9 cellular contexts compared by ENCODE assay signal in genomic region chr2:44244135-44244871, GRCh38. TPM values are rescaled to one million over a fixed set of nuclear protein-coding genes. Genes with fewer than 3 reads are reported as not detected.
DNase-seq lines count a peak whose midpoint lies in the region; ATAC-seq and TF ChIP-seq lines count a peak whose summit lies in the region.
"Had no signal": no experiment of that assay in that cellular context is flagged by ENCODE, and none has a peak within 500 bp of the region (broad histone marks: within the 10 kb centered on the region; RNA-seq: fewer than 3 reads in every experiment).

No MANE protein-coding gene starts in this region.

- no TSS peak for BruUV-seq in OCI-LY7 (replicated peaks; lab: Mats Ljungman, UMichigan)

- peak overlapping the region; percentile 80 to 96 (median 90) for H3K4me3 Mint-ChIP-seq in naive thymus-derived CD8-positive, alpha-beta T cell
- H3K4me3 Mint-ChIP-seq: dendritic cell treated with granulocyte-macrophage colony-stimulating factor and Interleukin-4, amounts not matched to agents 40 ng/mL and 50 ng/mL, for 4 days had no signal

- H3K9me3 Mint-ChIP-seq in naive thymus-derived CD8-positive, alpha-beta T cell, result no peaks in the 10 kb centered on the region
- H3K9me3 Mint-ChIP-seq: dendritic cell treated with granulocyte-macrophage colony-stimulating factor and Interleukin-4, amounts not matched to agents 40 ng/mL and 50 ng/mL, for 4 days had no signal

- H3K27me3 ChIP-seq in esophagus muscularis mucosa (no peaks in the 10 kb centered on the region), stomach (no peaks in the 10 kb centered on the region)

- H3K36me3 ChIP-seq in OCI-LY7 (ENCODE audit: insufficient read depth, low read length) (no peaks in the 10 kb centered on the region), esophagus muscularis mucosa (no peaks in the 10 kb centered on the region), stomach (no peaks in the 10 kb centered on the region)

- H4K20me1 ChIP-seq in OCI-LY7 (ENCODE audit: insufficient read depth, low read length), result no peaks in the 10 kb centered on the region

- 7% methylated on average over 12 of the region's 12 CpGs for WGBS in esophagus muscularis mucosa
- WGBS in stomach, 5 donors, result 2 to 6% (median 4%) methylated on average over 12 of the region's 12 CpGs

- H3K4me2 ChIP-seq in OCI-LY7 (ENCODE audit: low read length), result peak overlapping the region; percentile 47

- no peaks in the 10 kb centered on the region for H3K9me2 ChIP-seq in OCI-LY7 (ENCODE audit: insufficient read depth, low read length)

- TF ChIP-seq CTCF in OCI-LY7 (conservative IDR thresholded peaks at IDR 0.05; ENCODE audit: low read length) (peak; percentile 83), esophagus muscularis mucosa (IDR thresholded peaks at IDR 0.05) (peak; percentile 61 to 62 (median 61)), stomach (IDR thresholded peaks at IDR 0.05) (peak in 4 of 7 experiments; percentile 20 to 66 (median 52))

- H3K9me3 ChIP-seq in OCI-LY7 (ENCODE audit: low read length), result no peaks in the 10 kb centered on the region
- no peaks in the 10 kb centered on the region for H3K9me3 ChIP-seq in esophagus muscularis mucosa
- H3K9me3 ChIP-seq in stomach, result no peaks in the 10 kb centered on the region

- no peak overlapping the region for H3K27ac ChIP-seq in OCI-LY7 (ENCODE audit: low read depth, low read length, poor library complexity, severe bottlenecking)
- no peak overlapping the region for H3K27ac ChIP-seq in esophagus muscularis mucosa (replicated peaks in 1 of 4)
- H3K27ac ChIP-seq in stomach, result peak overlapping the region; percentile 45 to 79 (median 72)

- peaks cover 4% of the 10 kb centered on the region for H3K4me1 ChIP-seq in OCI-LY7 (ENCODE audit: insufficient read depth, low read length, poor library complexity, severe bottlenecking)
- H3K4me1 ChIP-seq in esophagus muscularis mucosa, result peaks cover 0 to 17% (median 10%) of the 10 kb centered on the region in 4 donors
- peaks cover 4 to 30% (median 17%) of the 10 kb centered on the region in 4 donors for H3K4me1 ChIP-seq in stomach

- H2AFZ ChIP-seq in OCI-LY7 (ENCODE audit: low read length), result peak overlapping the region; percentile 8; the same call in 1 of the 2 replicates

- intact Hi-C loops in OCI-LY7 (cut with micrococcal nuclease; ENCODE audit: unreplicated experiment), result loop anchor here (2.0 to 5.0 kb wide), 3 partner anchors 158 to 713 kb away; no protein-coding TSS in a partner anchor
- intact Hi-C loops in esophagus muscularis mucosa (cut with DNase I), result no loop called here
- intact Hi-C loops in stomach (cut with DNase I; ENCODE audit: low total_unique reads), result loop anchor here (5.0 kb wide), 1 partner anchor 48 kb away; no protein-coding TSS in a partner anchor

- CTCF ChIA-PET in OCI-LY7 (lab: Charles Lee; ENCODE audit: unreplicated experiment), result no interaction called here

- peak; percentile 90 to 95 for ATAC-seq in naive thymus-derived CD8-positive, alpha-beta T cell

- POLR2A ChIA-PET in OCI-LY7 (lab: Charles Lee), result no interaction called here
- POLR2A ChIA-PET in naive thymus-derived CD8-positive, alpha-beta T cell (lab: Charles Lee), result interaction anchor here (0.5 to 0.7 kb wide), 3 partner anchors 31 to 185 kb away, joined by 3 to 5 read pairs (median 4); no protein-coding TSS in a partner anchor

- H3K27me3 Mint-ChIP-seq in naive thymus-derived CD8-positive, alpha-beta T cell, result no peaks in the 10 kb centered on the region
- H3K27me3 Mint-ChIP-seq: dendritic cell treated with granulocyte-macrophage colony-stimulating factor and Interleukin-4, amounts not matched to agents 40 ng/mL and 50 ng/mL, for 4 days had no signal

- H3K36me3 Mint-ChIP-seq in naive thymus-derived CD8-positive, alpha-beta T cell, result no peaks in the 10 kb centered on the region

- peak; percentile 70 for DNase-seq in DMS 273 treated with DMSO at 0.1 percent for 48 hours (lab: John Stamatoyannopoulos, UW)
- peak; percentile 64 for DNase-seq in Jurkat, Clone E6-1 (ENCODE audit: low read depth, low spot score)
- DNase-seq in OCI-LY7 (ENCODE audit: low spot score), result peak; percentile 79
- DNase-seq in activated T-cell treated with anti-CD3 and anti-CD28 coated beads for 48 hours (ENCODE audit: low read depth), result peak; percentile 23
- no peak for DNase-seq in esophagus muscularis mucosa (ENCODE audit: extremely low spot score)
- peak; percentile 28 to 79 (median 55) for DNase-seq in naive thymus-derived CD8-positive, alpha-beta T cell
- peak; percentile 76 for DNase-seq in stomach
- DNase-seq in 8988T, result no peak

- peaks cover 15 to 37% (median 27%) of the 10 kb centered on the region in 4 donors for H3K4me1 Mint-ChIP-seq in naive thymus-derived CD8-positive, alpha-beta T cell

- H3K27ac Mint-ChIP-seq in naive thymus-derived CD8-positive, alpha-beta T cell, result peak overlapping the region in 9 of 10 donors; percentile 29 to 95 (median 81)
- H3K27ac Mint-ChIP-seq: dendritic cell treated with granulocyte-macrophage colony-stimulating factor and Interleukin-4, amounts not matched to agents 40 ng/mL and 50 ng/mL, for 4 days had no signal

- peak overlapping the region; percentile 40 for H3K4me3 ChIP-seq in Jurkat, Clone E6-1 (ENCODE audit: low read length)
- H3K4me3 ChIP-seq in OCI-LY7 (ENCODE audit: low read depth, low read length, poor library complexity, severe bottlenecking), result peak overlapping the region; percentile 23
- peak overlapping the region; percentile 32 to 47 (median 38) for H3K4me3 ChIP-seq in esophagus muscularis mucosa
- H3K4me3 ChIP-seq in stomach, result peak overlapping the region; percentile 26 to 41 (median 30)

- TF ChIP-seq EP300 in esophagus muscularis mucosa (IDR thresholded peaks at IDR 0.05), result no peak
- no peak for TF ChIP-seq EP300 in stomach (IDR thresholded peaks at IDR 0.05)

- TF ChIP-seq POLR2A in esophagus muscularis mucosa (IDR thresholded peaks at IDR 0.05; ENCODE audit: low read depth) (no peak), stomach (IDR thresholded peaks at IDR 0.05) (no peak)

- no peaks in the 10 kb centered on the region for H3K79me2 ChIP-seq in OCI-LY7 (ENCODE audit: insufficient read depth, low read depth, low read length)

RNA-seq across cellular contexts. Expression of gene SLC3A1, which starts 31.0 kb away (rescaled TPM):
- polyA plus RNA-seq in Jurkat, Clone E6-1 (2012; ENCODE audit: insufficient read depth, insufficient read length), result not detected
- total RNA-seq in OCI-LY7 (2014; rRNA removed; shearing (Covaris generic)), result not detected in 2 replicates
- total RNA-seq in OCI-LY7 (2022), result 0.15 TPM in 1 of 2 replicates, not detected in the other
- under 1 TPM in 1 of 4 donors, not detected in 3; 0.17 TPM for total RNA-seq in esophagus muscularis mucosa
- total RNA-seq in naive thymus-derived CD8-positive, alpha-beta T cell, result 1 to 10 TPM in 1 of 2 experiments, under 1 TPM in 1; 0.49 to 1.2 TPM
- polyA plus RNA-seq in naive thymus-derived CD8-positive, alpha-beta T cell, result under 1 TPM; 0.21 to 0.24 (median 0.24) TPM
- 1 to 10 TPM in 2 of 5 donors, under 1 TPM in 1, not detected in 2; 0.72 to 9.0 (median 1.7) TPM for total RNA-seq in stomach
- polyA plus RNA-seq in stomach, result under 1 TPM; 0.25 to 0.83 (median 0.76) TPM

Comparison
In these comparisons a context has a peak if more than half of its experiments do, and no peak if none do; other contexts are left out.
1. DNase-seq: peak in DMS 273 treated with DMSO at 0.1 percent for 48 hours (single experiment), Jurkat, Clone E6-1 (single experiment), OCI-LY7 (single experiment), activated T-cell treated with anti-CD3 and anti-CD28 coated beads for 48 hours (single experiment), naive thymus-derived CD8-positive, alpha-beta T cell (10 of 10) and stomach (single experiment); none in esophagus muscularis mucosa (single experiment) and 8988T (single experiment).
2. H3K27ac ChIP-seq: peak in stomach (5 of 5); none in OCI-LY7 (single experiment) and esophagus muscularis mucosa (0 of 4).
3. Peak in every context shown above with its lines, with median percentiles within 50 percentile points of each other: H3K4me3 ChIP-seq and CTCF ChIP-seq.